In genomic region chr9:129860653-129861446, GRCh38 we compare ENCODE assay signal across 1 cellular context.
TF ChIP-seq lines count a peak whose summit lies in the region.

No MANE protein-coding gene starts in this region.

TF ChIP-seq in K562, 482 proteins besides CTCF, POLR2A, EP300 and RAD21 (continued from another document):
- no peak for TF ChIP-seq TSHZ1 (CRISPR knock-in tag; IDR thresholded peaks at IDR 0.05)
- TF ChIP-seq USF1 (CRISPR knock-in tag; IDR thresholded peaks at IDR 0.05): peak; percentile 41; the same call in 1 of the 2 replicates
- 0 out of 2 replicates have a peak, but pooled peaks have one; percentile 13 for TF ChIP-seq NFE2 (IDR thresholded peaks at IDR 0.05; ENCODE audit: low read depth)
- TF ChIP-seq JUN (IDR thresholded peaks at IDR 0.05; ENCODE audit: borderline replicate concordance, low read depth, low read length): no peak
- TF ChIP-seq JUN (CRISPR knock-in tag; IDR thresholded peaks at IDR 0.05; ENCODE audit: borderline replicate concordance): 0 out of 2 replicates have a peak, but pooled peaks have one; percentile 45
- no peak for TF ChIP-seq ILF3 (IDR thresholded peaks at IDR 0.05; ENCODE audit: borderline replicate concordance)
- TF ChIP-seq PHB (CRISPR knock-in tag; IDR thresholded peaks at IDR 0.05): no peak
- no peak for TF ChIP-seq HDAC2 (IDR thresholded peaks at IDR 0.05)
- TF ChIP-seq RFX5 (IDR thresholded peaks at IDR 0.05; ENCODE audit: low read depth, low read length): no peak
- no peak for TF ChIP-seq SETDB1 (IDR thresholded peaks at IDR 0.05; ENCODE audit: low read length)
- no peak for TF ChIP-seq NR2C2 (CRISPR knock-in tag; IDR thresholded peaks at IDR 0.05)
- TF ChIP-seq NR2C2 (tag; IDR thresholded peaks at IDR 0.05): peak; percentile 22; the same call in 1 of the 2 replicates
- no peak for TF ChIP-seq FOXO4 (CRISPR knock-in tag; IDR thresholded peaks at IDR 0.05)
- no peak for TF ChIP-seq GTF2A2 (tag; IDR thresholded peaks at IDR 0.05)
- peak; percentile 52; the same call in 1 of the 2 replicates for TF ChIP-seq JUND (IDR thresholded peaks at IDR 0.05; ENCODE audit: borderline replicate concordance, low read depth, low read length)
- TF ChIP-seq JUND (tag; IDR thresholded peaks at IDR 0.05; ENCODE audit: borderline replicate concordance, low read depth, low read length): no peak; the same call in 2 of the 3 replicates
- no peak for TF ChIP-seq HNRNPH1 (optimal IDR thresholded peaks at IDR 0.05; ENCODE audit: low read depth, low read length)
- no peak for TF ChIP-seq ATF4 (CRISPR knock-in tag; IDR thresholded peaks at IDR 0.05)
- TF ChIP-seq RBFOX2 (IDR thresholded peaks at IDR 0.05; ENCODE audit: low read depth, low read length): 0 out of 2 replicates have a peak, but pooled peaks have one; percentile 15
- no peak for TF ChIP-seq NELFE (IDR thresholded peaks at IDR 0.05; ENCODE audit: insufficient read depth, insufficient read length)
- 0 out of 4 replicates have a peak, but pooled peaks of 1 of the 2 experiments have one; percentile 21 for TF ChIP-seq FOXA3 (CRISPR knock-in tag; conservative IDR thresholded peaks at IDR 0.05 in 1 of 2, IDR thresholded peaks at IDR 0.05 in 1 of 2)
- TF ChIP-seq HDAC1 (IDR thresholded peaks at IDR 0.05): 0 out of 4 replicates have a peak, but pooled peaks of 1 of the 2 experiments have one; percentile 29
- peak; percentile 64; the same call in 1 of the 2 replicates for TF ChIP-seq ZNF395 (CRISPR knock-in tag; IDR thresholded peaks at IDR 0.05)
- TF ChIP-seq SAP30 (IDR thresholded peaks at IDR 0.05; ENCODE audit: borderline replicate concordance, insufficient read depth, low read depth, low read length, poor library complexity, severe bottlenecking): no peak
- TF ChIP-seq CHD4 (IDR thresholded peaks at IDR 0.05; ENCODE audit: insufficient read depth, insufficient replicate concordance, low read depth, low read length, poor library complexity, severe bottlenecking): no peak
- peak; percentile 42; the same call in 1 of the 2 replicates for TF ChIP-seq MAX (CRISPR knock-in tag; IDR thresholded peaks at IDR 0.05)
- no peak for TF ChIP-seq MAFF (IDR thresholded peaks at IDR 0.05; ENCODE audit: low read length)
TF ChIP-seq in K562: peak in this region for 18.
